ENCODE assay signal across 21 cellular contexts in genomic region chr7:52639126-52639525, GRCh38.
DNase-seq lines count a peak whose midpoint lies in the region; ATAC-seq, FAIRE-seq and TF ChIP-seq lines count a peak whose summit lies in the region.
"Had no signal": no experiment of that assay in that cellular context is flagged by ENCODE, and none has a peak within 500 bp of the region (broad histone marks: within the 10 kb centered on the region; RNA-seq: fewer than 3 reads in every experiment).

No MANE protein-coding gene starts in this region.

- H3K27ac Mint-ChIP-seq in endodermal cell (peak overlapping the region; percentile 26), neural progenitor cell (peak overlapping the region; percentile 75)
- H3K27ac Mint-ChIP-seq: CD4-positive, CD25-positive, alpha-beta regulatory T cell had no signal

- H4K20me1 ChIP-seq in neural progenitor cell (ENCODE audit: low read depth) = no peaks in the 10 kb centered on the region

- H3K36me3 ChIP-seq in H7 (replicated peaks; ENCODE audit: control insufficient read depth, insufficient read depth, low read length) (no peaks in the 10 kb centered on the region), endodermal cell (ENCODE audit: control insufficient read depth, insufficient read depth, low read length) (no peaks in the 10 kb centered on the region), neural progenitor cell (no peaks in the 10 kb centered on the region)
- H3K36me3 ChIP-seq: BE2C had no signal

- no peak overlapping the region for H3K9ac ChIP-seq in endodermal cell (ENCODE audit: extremely low read depth, low read length, poor library complexity, severe bottlenecking)
- no peak overlapping the region for H3K9ac ChIP-seq in neural progenitor cell

- H3K9me3 ChIP-seq in endodermal cell (ENCODE audit: control insufficient read depth, low read length) = no peaks in the 10 kb centered on the region
- no peaks in the 10 kb centered on the region for H3K9me3 ChIP-seq in neural progenitor cell (ENCODE audit: low read depth)
- H3K9me3 ChIP-seq: BE2C had no signal

- no peaks in the 10 kb centered on the region for H3K9me3 Mint-ChIP-seq in endodermal cell
- H3K9me3 Mint-ChIP-seq in neural progenitor cell = peaks cover 3% of the 10 kb centered on the region

- H3K4me1 ChIP-seq in endodermal cell (ENCODE audit: control insufficient read depth, insufficient read depth, low read length) = peaks cover 14% of the 10 kb centered on the region
- peaks cover 14% of the 10 kb centered on the region for H3K4me1 ChIP-seq in neural progenitor cell
- H3K4me1 ChIP-seq: BE2C had no signal

- H3K36me3 Mint-ChIP-seq in endodermal cell (ENCODE audit: low read depth) (no peaks in the 10 kb centered on the region), neural progenitor cell (no peaks in the 10 kb centered on the region)
- H3K36me3 Mint-ChIP-seq: CD4-positive, CD25-positive, alpha-beta regulatory T cell had no signal

- DNase-seq in H7 (peak; percentile 12), RCC 7860 (ENCODE audit: low spot score) (peak; percentile 41), endodermal cell (peak; percentile 73), neural progenitor cell (ENCODE audit: low spot score) (peak; percentile 54), inferior parietal cortex (ENCODE audit: extremely low spot score) (no peak), HuH-7 (ENCODE audit: low spot score) (no peak)
- DNase-seq: BE2C; CD4-positive, CD25-positive, alpha-beta regulatory T cell; COR-L47; DMS 273 treated with DMSO at 0.1 percent for 48 hours; GDM1; Kasumi-1; NCI-H1092 treated with DMSO at 0.1 percent for 48 hours; NCI-H1694; NCI-H2107; NCI-H510A treated with DMSO at 0.1 percent for 48 hours; NCI-H774; PC-3; SIG-M5 had no signal

- no peaks in the 10 kb centered on the region for H3F3A ChIP-seq in neural progenitor cell (ENCODE audit: low read depth)

- H3K27me3 ChIP-seq in H7 (ENCODE audit: control insufficient read depth, insufficient read depth, low read length) (no peaks in the 10 kb centered on the region), endodermal cell (ENCODE audit: control insufficient read depth, insufficient read depth, low read length, poor library complexity, severe bottlenecking) (no peaks in the 10 kb centered on the region), neural progenitor cell (no peaks in the 10 kb centered on the region)
- H3K27me3 ChIP-seq: BE2C had no signal

- no peak for TF ChIP-seq CTCF in endodermal cell (conservative IDR thresholded peaks at IDR 0.05)
- TF ChIP-seq CTCF in neural progenitor cell (IDR thresholded peaks at IDR 0.05) = no peak

- H3K4me2 ChIP-seq in neural progenitor cell = peak overlapping the region; percentile 19

- H3K27ac ChIP-seq in endodermal cell (ENCODE audit: low read depth, low read length) = no peak overlapping the region
- no peak overlapping the region for H3K27ac ChIP-seq in neural progenitor cell
- H3K27ac ChIP-seq: RWPE1 had no signal

- no peak for ATAC-seq in HG02798 (IDR thresholded peaks at IDR 0.05; ENCODE audit: poor library complexity, unreplicated experiment)
- ATAC-seq: PC-3 had no signal

- H3K4me3 Mint-ChIP-seq in endodermal cell = no peak overlapping the region
- H3K4me3 Mint-ChIP-seq in neural progenitor cell = no peak overlapping the region
- H3K4me3 Mint-ChIP-seq: CD4-positive, CD25-positive, alpha-beta regulatory T cell had no signal

- H3K79me2 ChIP-seq in neural progenitor cell (ENCODE audit: low read depth) = no peaks in the 10 kb centered on the region

- no peak for FAIRE-seq in RCC 7860 (lab: Jason Lieb, UNC)

- peaks cover 38% of the 10 kb centered on the region for H3K4me1 Mint-ChIP-seq in endodermal cell
- H3K4me1 Mint-ChIP-seq in neural progenitor cell = peaks cover 38% of the 10 kb centered on the region
- H3K4me1 Mint-ChIP-seq: CD4-positive, CD25-positive, alpha-beta regulatory T cell had no signal

- H3K4me3 ChIP-seq in H7 (ENCODE audit: insufficient read depth, low read depth, low read length) (no peak overlapping the region), endodermal cell (ENCODE audit: low read length) (no peak overlapping the region), neural progenitor cell (no peak overlapping the region)

- H2AFZ ChIP-seq in neural progenitor cell (replicated peaks) = no peak overlapping the region

- H3K27me3 Mint-ChIP-seq in endodermal cell (ENCODE audit: insufficient read depth) = no peaks in the 10 kb centered on the region
- H3K27me3 Mint-ChIP-seq in neural progenitor cell (ENCODE audit: insufficient read depth, low read depth) = peaks cover 5% of the 10 kb centered on the region
- H3K27me3 Mint-ChIP-seq: CD4-positive, CD25-positive, alpha-beta regulatory T cell had no signal

Comparison
In these comparisons a context has a peak if more than half of its experiments do, and no peak if none do; other contexts are left out.
1. DNase-seq: peak in H7 (single experiment), RCC 7860 (single experiment), endodermal cell (single experiment) and neural progenitor cell (single experiment); none in inferior parietal cortex (single experiment) and HuH-7 (single experiment).